Comparison of ENCODE assay signal across 1 cellular context in the genomic region with DNA sequence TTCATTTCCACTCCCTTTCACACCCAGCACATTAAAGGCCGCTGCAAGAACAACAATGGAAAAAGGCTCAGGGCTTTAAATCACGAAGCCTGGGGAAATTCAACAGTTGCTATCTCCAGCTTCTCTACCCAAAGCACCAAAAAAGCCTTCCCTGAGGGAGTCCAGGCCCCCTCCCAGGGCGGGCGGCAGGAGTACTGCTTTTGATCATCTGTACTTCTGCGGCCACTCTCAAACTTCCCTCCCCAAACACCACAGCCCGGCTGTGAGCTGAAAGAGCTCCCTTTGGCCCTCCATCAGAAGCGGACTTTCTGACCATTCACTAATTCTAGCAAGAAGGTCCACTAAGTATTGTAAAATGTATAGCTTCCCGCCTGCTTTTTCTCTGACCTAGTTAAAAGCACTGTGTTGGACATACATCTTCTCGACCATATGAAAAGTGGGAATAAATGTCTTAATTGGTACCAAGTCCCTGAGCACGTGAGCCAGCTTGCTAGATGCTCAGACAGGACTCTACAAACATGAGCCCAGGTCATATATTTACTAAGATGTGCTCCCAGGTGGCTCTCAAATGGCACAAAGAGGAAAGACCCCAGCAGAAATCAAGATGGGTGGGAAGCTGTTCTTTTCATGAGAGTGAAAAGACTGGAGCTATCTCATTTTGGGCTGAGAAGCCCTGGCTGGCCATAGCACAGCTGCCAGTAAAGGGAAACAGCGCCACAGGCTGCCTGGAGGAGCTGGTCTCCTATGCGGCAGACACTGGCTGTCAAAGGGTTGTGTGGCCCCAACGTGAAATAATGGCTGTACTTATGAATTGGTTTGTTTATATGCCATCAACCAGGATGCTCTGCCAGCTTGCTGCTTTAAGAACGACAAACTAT.
TF ChIP-seq lines count a peak whose summit lies in the region.

No MANE protein-coding gene starts in this region.

TF ChIP-seq in HepG2, 621 proteins besides CTCF, POLR2A, EP300 and RAD21 (continued from another document):
- TF ChIP-seq ZNF513 (CRISPR knock-in tag; conservative IDR thresholded peaks at IDR 0.05): no peak
- TF ChIP-seq, protein P1, sequence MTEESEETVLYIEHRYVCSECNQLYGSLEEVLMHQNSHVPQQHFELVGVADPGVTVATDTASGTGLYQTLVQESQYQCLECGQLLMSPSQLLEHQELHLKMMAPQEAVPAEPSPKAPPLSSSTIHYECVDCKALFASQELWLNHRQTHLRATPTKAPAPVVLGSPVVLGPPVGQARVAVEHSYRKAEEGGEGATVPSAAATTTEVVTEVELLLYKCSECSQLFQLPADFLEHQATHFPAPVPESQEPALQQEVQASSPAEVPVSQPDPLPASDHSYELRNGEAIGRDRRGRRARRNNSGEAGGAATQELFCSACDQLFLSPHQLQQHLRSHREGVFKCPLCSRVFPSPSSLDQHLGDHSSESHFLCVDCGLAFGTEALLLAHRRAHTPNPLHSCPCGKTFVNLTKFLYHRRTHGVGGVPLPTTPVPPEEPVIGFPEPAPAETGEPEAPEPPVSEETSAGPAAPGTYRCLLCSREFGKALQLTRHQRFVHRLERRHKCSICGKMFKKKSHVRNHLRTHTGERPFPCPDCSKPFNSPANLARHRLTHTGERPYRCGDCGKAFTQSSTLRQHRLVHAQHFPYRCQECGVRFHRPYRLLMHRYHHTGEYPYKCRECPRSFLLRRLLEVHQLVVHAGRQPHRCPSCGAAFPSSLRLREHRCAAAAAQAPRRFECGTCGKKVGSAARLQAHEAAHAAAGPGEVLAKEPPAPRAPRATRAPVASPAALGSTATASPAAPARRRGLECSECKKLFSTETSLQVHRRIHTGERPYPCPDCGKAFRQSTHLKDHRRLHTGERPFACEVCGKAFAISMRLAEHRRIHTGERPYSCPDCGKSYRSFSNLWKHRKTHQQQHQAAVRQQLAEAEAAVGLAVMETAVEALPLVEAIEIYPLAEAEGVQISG (CRISPR knock-in tag; IDR thresholded peaks at IDR 0.05): peak; percentile 28; the same call in 1 of the 2 replicates
- TF ChIP-seq SSRP1 (CRISPR knock-in tag; IDR thresholded peaks at IDR 0.05): no peak
- no peak for TF ChIP-seq ZNF709 (CRISPR knock-in tag; IDR thresholded peaks at IDR 0.05)
